11 cellular contexts compared by ENCODE assay signal in the genomic region with DNA sequence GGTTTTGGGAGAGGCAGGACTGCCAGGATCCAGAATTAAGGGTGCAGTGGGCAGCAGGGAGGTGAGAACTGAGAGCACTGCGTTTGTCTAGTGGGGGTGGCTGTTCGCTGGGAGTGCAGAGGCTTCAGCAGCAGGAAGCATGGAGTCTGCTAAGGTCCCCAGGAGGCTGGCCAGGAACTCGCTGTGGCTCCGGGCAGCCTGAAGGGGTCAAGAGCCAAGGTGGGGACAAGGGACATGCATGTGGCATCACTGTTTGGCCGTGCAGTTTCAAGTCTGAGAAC. TPM values are rescaled to one million over a fixed set of nuclear protein-coding genes. Genes with fewer than 3 reads are reported as not detected.
DNase-seq lines count a peak whose midpoint lies in the region; ATAC-seq lines count a peak whose summit lies in the region.
"Had no signal": no experiment of that assay in that cellular context is flagged by ENCODE, and none has a peak within 500 bp of the region (broad histone marks: within the 10 kb centered on the region; RNA-seq: fewer than 3 reads in every experiment).

No MANE protein-coding gene starts in this region.

- H3K4me1 ChIP-seq in BLaER1 treated with 17β-estradiol and CSF1 and Interleukin-3, amounts not matched to agents 10 nM and 100 nM = peaks cover 28 to 58% (median 43%) of the 10 kb centered on the region in 10 experiments
- H3K4me1 ChIP-seq in CD4-positive, alpha-beta memory T cell (ENCODE audit: insufficient read depth, low read length) = peaks cover 64% of the 10 kb centered on the region

- H3K27me3 ChIP-seq in BLaER1 treated with 17β-estradiol and CSF1 and Interleukin-3, amounts not matched to agents 10 nM and 100 nM = peaks cover 0 to 18% (median 0%) of the 10 kb centered on the region in 11 experiments; a peak in 2 of 22 replicates
- no peaks in the 10 kb centered on the region for H3K27me3 ChIP-seq in CD4-positive, alpha-beta memory T cell (ENCODE audit: insufficient read depth, low read length)

- POLR2A ChIA-PET in CD4-positive, alpha-beta memory T cell (lab: Charles Lee; ENCODE audit: partially characterized antibody) = interaction anchor here (0.8 to 6.4 kb wide), 16 partner anchors 11 to 767 kb away, joined by 3 to 121 read pairs (median 12); a partner anchor contains a TSS
- POLR2A ChIA-PET in naive thymus-derived CD8-positive, alpha-beta T cell (lab: Charles Lee) = interaction anchor here (0.8 to 6.7 kb wide), 11 partner anchors 9 to 55 kb away, joined by 3 to 79 read pairs (median 12); a partner anchor contains a TSS

- peak in 1 of 2 donors; percentile 13 for ATAC-seq in naive thymus-derived CD8-positive, alpha-beta T cell

- peak overlapping the region in 9 of 11 experiments; percentile 36 to 79 (median 73); a peak in 17 of 22 replicates for H3K9ac ChIP-seq in BLaER1 treated with 17β-estradiol and CSF1 and Interleukin-3, amounts not matched to agents 10 nM and 100 nM

- H3K27ac ChIP-seq in BLaER1 treated with 17β-estradiol and CSF1 and Interleukin-3, amounts not matched to agents 10 nM and 100 nM = peak overlapping the region in 8 of 11 experiments; percentile 62 to 89 (median 82); a peak in 16 of 22 replicates
- H3K27ac ChIP-seq in CD4-positive, alpha-beta memory T cell (ENCODE audit: low read depth, low read length) = peak overlapping the region; percentile 54
- H3K27ac ChIP-seq: epithelial cell of prostate had no signal

- peak overlapping the region; percentile 67 to 99 (median 94) for H3K4me2 ChIP-seq in BLaER1 treated with 17β-estradiol and CSF1 and Interleukin-3, amounts not matched to agents 10 nM and 100 nM

- CTCF ChIA-PET in CD4-positive, alpha-beta memory T cell (lab: Charles Lee; ENCODE audit: partially characterized antibody) = interaction anchor here (0.6 to 3.3 kb wide), 8 partner anchors 13 to 55 kb away, joined by 3 to 12 read pairs (median 6); a partner anchor contains a TSS

- no peaks in the 10 kb centered on the region; a peak in 1 of 22 replicates for H4K20me1 ChIP-seq in BLaER1 treated with 17β-estradiol and CSF1 and Interleukin-3, amounts not matched to agents 10 nM and 100 nM

- DNase-seq in CD4-positive, alpha-beta memory T cell = no peak
- no peak for DNase-seq in activated naive CD8-positive, alpha-beta T cell treated with anti-CD3 and anti-CD28 coated beads for 36 hours
- no peak for DNase-seq in naive thymus-derived CD8-positive, alpha-beta T cell
- DNase-seq in NCI-H2029 (lab: John Stamatoyannopoulos, UW) = no peak
- no peak for DNase-seq in GDM1 (lab: John Stamatoyannopoulos, UW)
- DNase-seq in NCI-H1930 (lab: John Stamatoyannopoulos, UW) = no peak
- DNase-seq: activated gamma-delta T cell, cerebellar nuclear complex, NCI-H1436 had no signal

- H3K9me3 ChIP-seq in BLaER1 treated with 17β-estradiol and CSF1 and Interleukin-3, amounts not matched to agents 10 nM and 100 nM (replicated peaks in 1 of 11) = peaks cover 25 to 32% (median 28%) of the 10 kb centered on the region in 11 experiments
- peaks cover 0 to 4% of the 10 kb centered on the region in 2 donors for H3K9me3 ChIP-seq in CD4-positive, alpha-beta memory T cell (ENCODE audit: control insufficient read depth in 1 of 2, low read length in 2 of 2)

- intact Hi-C loops in CD4-positive, alpha-beta memory T cell (cut with micrococcal nuclease) = loop anchor here (1.0 to 5.0 kb wide), 2 partner anchors 49 to 55 kb away; a partner anchor contains a TSS

- H3K36me3 Mint-ChIP-seq in CD4-positive, alpha-beta memory T cell = peaks cover 0 to 5% of the 10 kb centered on the region in 2 donors
- H3K36me3 Mint-ChIP-seq in activated naive CD8-positive, alpha-beta T cell treated with anti-CD3 and anti-CD28 coated beads for 36 hours = peaks cover 25% of the 10 kb centered on the region
- H3K36me3 Mint-ChIP-seq in naive thymus-derived CD8-positive, alpha-beta T cell = peaks cover 0 to 15% (median 4%) of the 10 kb centered on the region in 3 donors

- H3K27me3 Mint-ChIP-seq in CD4-positive, alpha-beta memory T cell = no peaks in the 10 kb centered on the region
- H3K27me3 Mint-ChIP-seq in activated naive CD8-positive, alpha-beta T cell treated with anti-CD3 and anti-CD28 coated beads for 36 hours = no peaks in the 10 kb centered on the region
- no peaks in the 10 kb centered on the region for H3K27me3 Mint-ChIP-seq in naive thymus-derived CD8-positive, alpha-beta T cell

- H3K36me3 ChIP-seq in BLaER1 treated with 17β-estradiol and CSF1 and Interleukin-3, amounts not matched to agents 10 nM and 100 nM = peaks cover 0 to 21% (median 12%) of the 10 kb centered on the region in 11 experiments; a peak in 14 of 22 replicates
- no peaks in the 10 kb centered on the region for H3K36me3 ChIP-seq in CD4-positive, alpha-beta memory T cell (ENCODE audit: insufficient read depth, low read length)

- H3K4me1 Mint-ChIP-seq in CD4-positive, alpha-beta memory T cell = peaks cover 41 to 80% (median 66%) of the 10 kb centered on the region in 4 donors
- H3K4me1 Mint-ChIP-seq in activated naive CD8-positive, alpha-beta T cell treated with anti-CD3 and anti-CD28 coated beads for 36 hours = peaks cover 30% of the 10 kb centered on the region
- peaks cover 36 to 76% (median 64%) of the 10 kb centered on the region in 4 donors for H3K4me1 Mint-ChIP-seq in naive thymus-derived CD8-positive, alpha-beta T cell

- peak overlapping the region; percentile 81 to 98 (median 97) for H3K27ac Mint-ChIP-seq in CD4-positive, alpha-beta memory T cell
- peak overlapping the region; percentile 34 for H3K27ac Mint-ChIP-seq in activated naive CD8-positive, alpha-beta T cell treated with anti-CD3 and anti-CD28 coated beads for 36 hours
- peak overlapping the region; percentile 87 to 98 (median 96) for H3K27ac Mint-ChIP-seq in naive thymus-derived CD8-positive, alpha-beta T cell

- H3K4me3 ChIP-seq in BLaER1 treated with 17β-estradiol and CSF1 and Interleukin-3, amounts not matched to agents 10 nM and 100 nM = peak overlapping the region in 9 of 10 experiments; percentile 20 to 63 (median 55); a peak in 17 of 20 replicates
- H3K4me3 ChIP-seq in CD4-positive, alpha-beta memory T cell (ENCODE audit: low read length in 2 of 2) = peak overlapping the region; percentile 57 to 76

- H3K4me3 Mint-ChIP-seq in CD4-positive, alpha-beta memory T cell = peak overlapping the region; percentile 83 to 93 (median 88)
- peak overlapping the region; percentile 65 for H3K4me3 Mint-ChIP-seq in activated naive CD8-positive, alpha-beta T cell treated with anti-CD3 and anti-CD28 coated beads for 36 hours
- peak overlapping the region; percentile 73 to 95 (median 88) for H3K4me3 Mint-ChIP-seq in naive thymus-derived CD8-positive, alpha-beta T cell

- H3K9me3 Mint-ChIP-seq in CD4-positive, alpha-beta memory T cell = peaks cover 0 to 25% (median 17%) of the 10 kb centered on the region in 8 donors
- peaks cover 12% of the 10 kb centered on the region for H3K9me3 Mint-ChIP-seq in activated naive CD8-positive, alpha-beta T cell treated with anti-CD3 and anti-CD28 coated beads for 36 hours
- peaks cover 0 to 16% (median 5%) of the 10 kb centered on the region in 9 donors for H3K9me3 Mint-ChIP-seq in naive thymus-derived CD8-positive, alpha-beta T cell

RNA-seq across cellular contexts. Expression of a gene that starts 43.2 kb away (rescaled TPM):
- total RNA-seq in CD4-positive, alpha-beta memory T cell = 10 to 100 TPM; 72.6 to 77.0 TPM
- 1 to 10 TPM; 2.3 to 8.1 TPM for polyA plus RNA-seq in CD4-positive, alpha-beta memory T cell
- 1 to 10 TPM; 5.9 to 8.3 TPM for total RNA-seq in activated naive CD8-positive, alpha-beta T cell treated with anti-CD3 and anti-CD28 coated beads for 36 hours
- 10 to 100 TPM; 35.6 to 38.6 TPM for total RNA-seq in naive thymus-derived CD8-positive, alpha-beta T cell
- polyA plus RNA-seq in naive thymus-derived CD8-positive, alpha-beta T cell = 1 to 10 TPM; 1.9 to 2.8 (median 2.2) TPM

RNA-seq across cellular contexts. Expression of a gene that starts 55.2 kb away (rescaled TPM):
- total RNA-seq in CD4-positive, alpha-beta memory T cell = 10 to 100 TPM; 24.4 to 24.5 TPM
- 10 to 100 TPM; 18.7 to 42.5 TPM for polyA plus RNA-seq in CD4-positive, alpha-beta memory T cell
- total RNA-seq in activated naive CD8-positive, alpha-beta T cell treated with anti-CD3 and anti-CD28 coated beads for 36 hours = 10 to 100 TPM; 22.7 to 25.2 TPM
- 10 to 100 TPM; 13.5 to 14.2 TPM for total RNA-seq in naive thymus-derived CD8-positive, alpha-beta T cell
- 10 to 100 TPM; 12.2 to 18.7 (median 16.2) TPM for polyA plus RNA-seq in naive thymus-derived CD8-positive, alpha-beta T cell

Comparison
In these comparisons a context has a peak if more than half of its experiments do, and no peak if none do; other contexts are left out.
1. H3K27ac Mint-ChIP-seq: peak in every context shown above with its lines; median percentile 97 in CD4-positive, alpha-beta memory T cell; 96 in naive thymus-derived CD8-positive, alpha-beta T cell; 34 in activated naive CD8-positive, alpha-beta T cell treated with anti-CD3 and anti-CD28 coated beads for 36 hours.